Comparison of ENCODE assay signal across 39 cellular contexts in the genomic region with DNA sequence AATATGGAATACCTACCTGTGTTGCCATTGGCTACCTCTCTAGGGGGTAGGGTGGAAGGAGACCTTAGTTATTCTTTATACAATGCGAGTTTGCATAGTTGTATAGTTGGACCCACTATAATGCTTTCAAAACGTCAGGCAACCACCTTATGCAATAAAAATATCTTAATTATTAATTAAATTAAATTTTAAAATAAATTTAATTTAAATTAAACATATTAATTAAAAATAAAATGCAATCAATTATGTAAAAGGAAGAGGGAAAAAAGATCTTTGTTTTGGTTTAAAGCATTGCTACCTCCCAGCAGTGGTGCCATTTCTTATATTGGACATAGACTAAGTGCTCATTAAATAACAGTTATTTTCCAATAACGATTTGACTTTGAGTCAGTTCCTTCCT. TPM values are rescaled to one million over a fixed set of nuclear protein-coding genes. Genes with fewer than 3 reads are reported as not detected.
"Had no signal": no experiment of that assay in that cellular context is flagged by ENCODE, and none has a peak within 500 bp of the region (broad histone marks: within the 10 kb centered on the region; RNA-seq: fewer than 3 reads in every experiment).

No MANE protein-coding gene starts in this region.

- H3K4me1 ChIP-seq: breast epithelium had no signal

- DNase-seq: activated effector memory CD4-positive, alpha-beta T cell treated with anti-CD3 and anti-CD28 coated beads, Interleukin-2, amount 50 U/mL, for 16 hours; activated effector memory CD4-positive, alpha-beta T cell treated with Interleukin-2 at 50 U/mL for 16 hours; activated gamma-delta T cell; activated gamma-delta T cell treated with Interleukin-2 at 50 U/mL for 16 hours; activated naive CD4-positive, alpha-beta T cell; activated naive CD4-positive, alpha-beta T cell treated with anti-CD3 and anti-CD28 coated beads for 36 hours; activated naive CD4-positive, alpha-beta T cell treated with anti-CD3 and anti-CD28 coated beads, Interleukin-2, amount 10 ng/mL, durations not matched to agents 7 days and 5 days; activated naive CD4-positive, alpha-beta T cell treated with anti-CD3 and anti-CD28 coated beads, Interleukin-2, amount 50 U/mL, for 16 hours; activated naive CD4-positive, alpha-beta T cell treated with Interleukin-2 at 50 U/mL for 16 hours; activated naive CD8-positive, alpha-beta T cell treated with anti-CD3 and anti-CD28 coated beads for 36 hours; activated naive CD8-positive, alpha-beta T cell treated with anti-CD3 and anti-CD28 coated beads, Interleukin-2, amount 10 ng/mL, durations not matched to agents 7 days and 5 days; activated naive CD8-positive, alpha-beta T cell treated with anti-CD3 and anti-CD28 coated beads, Interleukin-2, amount 50 U/mL, for 24 hours; activated T-cell treated with anti-CD3 and anti-CD28 coated beads, Interleukin-2, amount 50 U/mL, for 24 hours; activated T-cell treated with anti-CD3 and anti-CD28 coated beads, Interleukin-2, amount 50 U/mL, for 4 hours; activated T-cell treated with anti-CD3 and anti-CD28 coated beads, Interleukin-2, amount 50 U/mL, for 72 hours; adrenal gland; amniotic stem cell; amygdala; anterior cingulate cortex; aorta; body of pancreas; brain microvascular endothelial cell; caudate nucleus; central memory CD4-positive, alpha-beta T cell; cerebellar nuclear complex had no signal

- H3K4me3 Mint-ChIP-seq: activated naive CD4-positive, alpha-beta T cell treated with anti-CD3 and anti-CD28 coated beads for 36 hours; activated naive CD4-positive, alpha-beta T cell treated with anti-CD3 and anti-CD28 coated beads, Interleukin-2, amount 10 ng/mL, durations not matched to agents 7 days and 5 days; activated naive CD4-positive, alpha-beta T cell treated with anti-CD3 and anti-CD28 coated beads, Interleukin-2, amount 50 U/mL, for 24 hours; activated naive CD8-positive, alpha-beta T cell; activated naive CD8-positive, alpha-beta T cell treated with anti-CD3 and anti-CD28 coated beads for 36 hours; activated naive CD8-positive, alpha-beta T cell treated with anti-CD3 and anti-CD28 coated beads, Interleukin-2, amount 10 ng/mL, durations not matched to agents 7 days and 5 days; activated naive CD8-positive, alpha-beta T cell treated with anti-CD3 and anti-CD28 coated beads, Interleukin-2, amount 50 U/mL, for 24 hours; activated T-cell treated with anti-CD3 and anti-CD28 coated beads, Interleukin-2, amount 50 U/mL, for 24 hours; activated T-cell treated with anti-CD3 and anti-CD28 coated beads, Interleukin-2, amount 50 U/mL, for 4 hours; activated T-cell treated with anti-CD3 and anti-CD28 coated beads, Interleukin-2, amount 50 U/mL, for 72 hours; activated T-helper 1 cell treated with anti-CD3 and anti-CD28 coated beads, Interleukin-12 subunit alpha, Interleukin-12 subunit beta, Interleukin-2, Interleukin-4 antibody, amounts not matched to agents 30 ng/mL and 10 ng/mL and 1 ng/mL, durations not matched to agents 14 hours and 24 hours and 36 hours; activated T-helper 17 cell treated with anti-CD3 and anti-CD28 coated beads, Interleukin-2, amount 50 U/mL, for 72 hours; central memory CD8-positive, alpha-beta T cell had no signal

- H3K27me3 Mint-ChIP-seq: activated naive CD4-positive, alpha-beta T cell treated with anti-CD3 and anti-CD28 coated beads, Interleukin-2, amount 50 U/mL, for 24 hours; activated naive CD8-positive, alpha-beta T cell; activated naive CD8-positive, alpha-beta T cell treated with anti-CD3 and anti-CD28 coated beads for 36 hours; activated naive CD8-positive, alpha-beta T cell treated with anti-CD3 and anti-CD28 coated beads, Interleukin-2, amount 10 ng/mL, durations not matched to agents 7 days and 5 days; activated naive CD8-positive, alpha-beta T cell treated with anti-CD3 and anti-CD28 coated beads, Interleukin-2, amount 50 U/mL, for 24 hours; activated T-cell treated with anti-CD3 and anti-CD28 coated beads, Interleukin-2, amount 50 U/mL, for 24 hours; activated T-helper 17 cell treated with anti-CD3 and anti-CD28 coated beads, Interleukin-2, amount 50 U/mL, for 72 hours; central memory CD8-positive, alpha-beta T cell had no signal

- H3K27me3 ChIP-seq: ascending aorta, body of pancreas, brain microvascular endothelial cell, breast epithelium, cardiac muscle cell had no signal

- H3K4me1 Mint-ChIP-seq: activated naive CD4-positive, alpha-beta T cell treated with anti-CD3 and anti-CD28 coated beads, Interleukin-2, amount 10 ng/mL, durations not matched to agents 7 days and 5 days; activated naive CD4-positive, alpha-beta T cell treated with anti-CD3 and anti-CD28 coated beads, Interleukin-2, amount 50 U/mL, for 24 hours; activated naive CD8-positive, alpha-beta T cell treated with anti-CD3 and anti-CD28 coated beads, Interleukin-2, amount 50 U/mL, for 24 hours; activated T-helper 17 cell treated with anti-CD3 and anti-CD28 coated beads, Interleukin-2, amount 50 U/mL, for 72 hours; central memory CD8-positive, alpha-beta T cell had no signal

- H3K4me3 ChIP-seq: adrenal gland, ascending aorta, body of pancreas, breast epithelium, cardiac muscle cell had no signal

- H3K36me3 Mint-ChIP-seq: activated naive CD4-positive, alpha-beta T cell treated with anti-CD3 and anti-CD28 coated beads, Interleukin-2, amount 10 ng/mL, durations not matched to agents 7 days and 5 days; activated naive CD4-positive, alpha-beta T cell treated with anti-CD3 and anti-CD28 coated beads, Interleukin-2, amount 50 U/mL, for 24 hours; activated naive CD4-positive, alpha-beta T cell treated with anti-CD3 and anti-CD28 coated beads, Interleukin-2, amount 50 U/mL, for 72 hours; activated naive CD8-positive, alpha-beta T cell; activated naive CD8-positive, alpha-beta T cell treated with anti-CD3 and anti-CD28 coated beads for 36 hours; activated naive CD8-positive, alpha-beta T cell treated with anti-CD3 and anti-CD28 coated beads, Interleukin-2, amount 10 ng/mL, durations not matched to agents 7 days and 5 days; brain had no signal

- H3K9me3 Mint-ChIP-seq: activated naive CD4-positive, alpha-beta T cell treated with anti-CD3 and anti-CD28 coated beads for 36 hours; activated naive CD4-positive, alpha-beta T cell treated with anti-CD3 and anti-CD28 coated beads, Interleukin-2, amount 10 ng/mL, durations not matched to agents 7 days and 5 days; activated naive CD4-positive, alpha-beta T cell treated with anti-CD3 and anti-CD28 coated beads, Interleukin-2, amount 50 U/mL, for 24 hours; activated naive CD4-positive, alpha-beta T cell treated with anti-CD3 and anti-CD28 coated beads, Interleukin-2, amount 50 U/mL, for 72 hours; activated naive CD8-positive, alpha-beta T cell treated with anti-CD3 and anti-CD28 coated beads for 36 hours; activated naive CD8-positive, alpha-beta T cell treated with anti-CD3 and anti-CD28 coated beads, Interleukin-2, amount 10 ng/mL, durations not matched to agents 7 days and 5 days; activated naive CD8-positive, alpha-beta T cell treated with anti-CD3 and anti-CD28 coated beads, Interleukin-2, amount 50 U/mL, for 24 hours; activated T-cell treated with anti-CD3 and anti-CD28 coated beads, Interleukin-2, amount 50 U/mL, for 24 hours; activated T-cell treated with anti-CD3 and anti-CD28 coated beads, Interleukin-2, amount 50 U/mL, for 4 hours; activated T-cell treated with anti-CD3 and anti-CD28 coated beads, Interleukin-2, amount 50 U/mL, for 72 hours; activated T-helper 1 cell treated with anti-CD3 and anti-CD28 coated beads, Interleukin-12 subunit alpha, Interleukin-12 subunit beta, Interleukin-2, Interleukin-4 antibody, amounts not matched to agents 30 ng/mL and 10 ng/mL and 1 ng/mL, durations not matched to agents 14 hours and 24 hours and 36 hours; activated T-helper 17 cell treated with anti-CD3 and anti-CD28 coated beads, Interleukin-2, amount 50 U/mL, for 72 hours; activated T-helper 2 cell treated with anti-CD3 and anti-CD28 coated beads, Interferon-gamma antibody, Interleukin-2, Interleukin-4, amounts not matched to agents 10 μg/mL and 5 μg/mL and 100 μg/mL, durations not matched to agents 14 hours and 24 hours and 36 hours; brain; central memory CD8-positive, alpha-beta T cell had no signal

- FAIRE-seq: astrocyte, bronchial epithelial cell had no signal

- H3K9me3 ChIP-seq: adrenal gland, ascending aorta, body of pancreas, breast epithelium had no signal

- ATAC-seq: activated naive CD4-positive, alpha-beta T cell treated with anti-CD3 and anti-CD28 coated beads, Interleukin-2, amount 50 U/mL, for 72 hours; activated naive CD8-positive, alpha-beta T cell treated with anti-CD3 and anti-CD28 coated beads, Interleukin-2, amount 50 U/mL, for 24 hours; activated T-cell treated with anti-CD3 and anti-CD28 coated beads, Interleukin-2, amount 50 U/mL, for 4 hours; activated T-cell treated with anti-CD3 and anti-CD28 coated beads, Interleukin-2, amount 50 U/mL, for 72 hours; activated T-helper 17 cell treated with anti-CD3 and anti-CD28 coated beads, Interleukin-2, amount 50 U/mL, for 72 hours; body of pancreas had no signal

- H3K27ac ChIP-seq: adrenal gland, ascending aorta, body of pancreas, brain microvascular endothelial cell, breast epithelium, cardiac muscle cell had no signal

- H3K36me3 ChIP-seq: adrenal gland, ascending aorta, brain microvascular endothelial cell, breast epithelium, cardiac muscle cell had no signal

- H3K27ac Mint-ChIP-seq: activated naive CD4-positive, alpha-beta T cell treated with anti-CD3 and anti-CD28 coated beads for 36 hours; activated naive CD4-positive, alpha-beta T cell treated with anti-CD3 and anti-CD28 coated beads, Interleukin-2, amount 10 ng/mL, durations not matched to agents 7 days and 5 days; activated naive CD4-positive, alpha-beta T cell treated with anti-CD3 and anti-CD28 coated beads, Interleukin-2, amount 50 U/mL, for 24 hours; activated naive CD4-positive, alpha-beta T cell treated with anti-CD3 and anti-CD28 coated beads, Interleukin-2, amount 50 U/mL, for 72 hours; activated naive CD8-positive, alpha-beta T cell; activated naive CD8-positive, alpha-beta T cell treated with anti-CD3 and anti-CD28 coated beads for 36 hours; activated naive CD8-positive, alpha-beta T cell treated with anti-CD3 and anti-CD28 coated beads, Interleukin-2, amount 10 ng/mL, durations not matched to agents 7 days and 5 days; activated naive CD8-positive, alpha-beta T cell treated with anti-CD3 and anti-CD28 coated beads, Interleukin-2, amount 50 U/mL, for 24 hours; activated T-cell treated with anti-CD3 and anti-CD28 coated beads, Interleukin-2, amount 50 U/mL, for 24 hours; activated T-cell treated with anti-CD3 and anti-CD28 coated beads, Interleukin-2, amount 50 U/mL, for 72 hours; activated T-helper 1 cell treated with anti-CD3 and anti-CD28 coated beads, Interleukin-12 subunit alpha, Interleukin-12 subunit beta, Interleukin-2, Interleukin-4 antibody, amounts not matched to agents 30 ng/mL and 10 ng/mL and 1 ng/mL, durations not matched to agents 14 hours and 24 hours and 36 hours; activated T-helper 17 cell treated with anti-CD3 and anti-CD28 coated beads, Interleukin-2, amount 50 U/mL, for 72 hours; activated T-helper 2 cell treated with anti-CD3 and anti-CD28 coated beads, Interferon-gamma antibody, Interleukin-2, Interleukin-4, amounts not matched to agents 10 μg/mL and 5 μg/mL and 100 μg/mL, durations not matched to agents 14 hours and 24 hours and 36 hours; brain had no signal

RNA-seq across cellular contexts. Expression of gene GPA33, which starts 22.3 kb away (rescaled TPM):
- total RNA-seq: activated naive CD8-positive, alpha-beta T cell treated with anti-CD3 and anti-CD28 coated beads for 36 hours; aorta; ascending aorta; bronchial epithelial cell; chondrocyte had no signal

RNA-seq across cellular contexts. Expression of gene STYXL2, which starts 26.0 kb away (rescaled TPM):
- total RNA-seq: activated naive CD4-positive, alpha-beta T cell treated with anti-CD3 and anti-CD28 coated beads for 36 hours; activated naive CD4-positive, alpha-beta T cell treated with anti-CD3 and anti-CD28 coated beads, Interleukin-2, amount 50 U/mL, for 72 hours; activated naive CD8-positive, alpha-beta T cell treated with anti-CD3 and anti-CD28 coated beads for 36 hours; activated naive CD8-positive, alpha-beta T cell treated with anti-CD3 and anti-CD28 coated beads, Interleukin-2, amount 10 ng/mL, durations not matched to agents 7 days and 5 days; activated T-cell treated with anti-CD3 and anti-CD28 coated beads, Interleukin-2, amount 50 U/mL, for 4 hours; activated T-helper 1 cell treated with anti-CD3 and anti-CD28 coated beads, Interleukin-12 subunit alpha, Interleukin-12 subunit beta, Interleukin-2, Interleukin-4 antibody, amounts not matched to agents 30 ng/mL and 10 ng/mL and 1 ng/mL, durations not matched to agents 14 hours and 24 hours and 36 hours; activated T-helper 17 cell treated with anti-CD3 and anti-CD28 coated beads, Interleukin-2, amount 50 U/mL, for 72 hours; activated T-helper 2 cell treated with anti-CD3 and anti-CD28 coated beads, Interferon-gamma antibody, Interleukin-2, Interleukin-4, amounts not matched to agents 10 μg/mL and 5 μg/mL and 100 μg/mL, durations not matched to agents 14 hours and 24 hours and 36 hours; body of pancreas; bronchial epithelial cell had no signal
